ENCODE assay signal across 12 cellular contexts in genomic region chr22:40324468-40325305, GRCh38. TPM values are rescaled to one million over a fixed set of nuclear protein-coding genes. Genes with fewer than 3 reads are reported as not detected.
DNase-seq lines count a peak whose midpoint lies in the region; ATAC-seq and TF ChIP-seq lines count a peak whose summit lies in the region.
"Had no signal": no experiment of that assay in that cellular context is flagged by ENCODE, and none has a peak within 500 bp of the region (broad histone marks: within the 10 kb centered on the region; RNA-seq: fewer than 3 reads in every experiment).

No MANE protein-coding gene starts in this region.

- no peaks in the 10 kb centered on the region for H3F3A ChIP-seq in OCI-LY1 (ENCODE audit: insufficient read depth, low read length)

- no peaks in the 10 kb centered on the region for H3K9me3 ChIP-seq in OCI-LY1 (ENCODE audit: low read length)
- H3K9me3 ChIP-seq: gastroesophageal sphincter, left lung had no signal

- H3K4me3 ChIP-seq in OCI-LY1 (ENCODE audit: low read depth, low read length, poor library complexity, severe bottlenecking) = peak overlapping the region; percentile 9
- H3K4me3 ChIP-seq: gastroesophageal sphincter, left lung had no signal

- H3K9ac ChIP-seq in OCI-LY1 (ENCODE audit: low read length) = peak overlapping the region; percentile 26; the same call in 1 of the 2 replicates

- H3K4me3 Mint-ChIP-seq in activated CD8-positive, alpha-beta memory T cell treated with anti-CD3 and anti-CD28 coated beads, Interleukin-2, amount 10 ng/mL, durations not matched to agents 7 days and 5 days = peak overlapping the region; percentile 72
- H3K4me3 Mint-ChIP-seq in effector memory CD8-positive, alpha-beta T cell = peak overlapping the region; percentile 64 to 68
- no peak overlapping the region for H3K4me3 Mint-ChIP-seq in stimulated activated memory B cell treated with anti-CD40 and anti-IgM and Interleukin-4, amounts not matched to agents 10 μg/mL and 1 μg/mL and 100 μg/mL, for 72 hours

- CTCF ChIA-PET in activated CD8-positive, alpha-beta memory T cell treated with anti-CD3 and anti-CD28 coated beads, Interleukin-2, amount 10 ng/mL, durations not matched to agents 7 days and 5 days (lab: Charles Lee) = interaction anchor here (1.0 to 2.7 kb wide), 5 partner anchors 15 to 34 kb away, joined by 3 to 19 read pairs (median 4); partner anchors contain the start of gene ADSL

- H3K27me3 Mint-ChIP-seq in activated CD8-positive, alpha-beta memory T cell treated with anti-CD3 and anti-CD28 coated beads, Interleukin-2, amount 10 ng/mL, durations not matched to agents 7 days and 5 days = no peaks in the 10 kb centered on the region
- H3K27me3 Mint-ChIP-seq in effector memory CD8-positive, alpha-beta T cell = no peaks in the 10 kb centered on the region
- H3K27me3 Mint-ChIP-seq in stimulated activated memory B cell treated with anti-CD40 and anti-IgM and Interleukin-4, amounts not matched to agents 10 μg/mL and 1 μg/mL and 100 μg/mL, for 72 hours = no peaks in the 10 kb centered on the region

- H3K27me3 ChIP-seq in OCI-LY1 (ENCODE audit: insufficient read depth, low read length) = no peaks in the 10 kb centered on the region
- H3K27me3 ChIP-seq: gastroesophageal sphincter, left lung had no signal

- peak overlapping the region; percentile 77 for H3K27ac ChIP-seq in OCI-LY1 (ENCODE audit: low read depth, low read length, poor library complexity, severe bottlenecking)

- no peaks in the 10 kb centered on the region for H3K79me2 ChIP-seq in OCI-LY1 (ENCODE audit: insufficient read depth, low read length)

- no peaks in the 10 kb centered on the region for H3K9me3 Mint-ChIP-seq in activated CD8-positive, alpha-beta memory T cell treated with anti-CD3 and anti-CD28 coated beads, Interleukin-2, amount 10 ng/mL, durations not matched to agents 7 days and 5 days (ENCODE audit: low read depth)
- H3K9me3 Mint-ChIP-seq in effector memory CD8-positive, alpha-beta T cell = no peaks in the 10 kb centered on the region
- H3K9me3 Mint-ChIP-seq in stimulated activated memory B cell treated with anti-CD40 and anti-IgM and Interleukin-4, amounts not matched to agents 10 μg/mL and 1 μg/mL and 100 μg/mL, for 72 hours = no peaks in the 10 kb centered on the region

- no peak for TF ChIP-seq CTCF in OCI-LY1 (IDR thresholded peaks at IDR 0.05; ENCODE audit: low read length)

- peak; percentile 66 for DNase-seq in activated CD8-positive, alpha-beta memory T cell treated with anti-CD3 and anti-CD28 coated beads, Interleukin-2, amount 10 ng/mL, durations not matched to agents 7 days and 5 days
- peak; percentile 26 to 44 (median 37) for DNase-seq in effector memory CD8-positive, alpha-beta T cell
- DNase-seq in HUDEP-2 (lab: John Stamatoyannopoulos, UW; ENCODE audit: unreplicated experiment in 76 of 76) = no peak
- DNase-seq in NCI-H82 (lab: John Stamatoyannopoulos, UW) = no peak
- DNase-seq in AG08396 (ENCODE audit: low spot score) = no peak
- DNase-seq: left lung, NCI-H2171, RPMI8226 had no signal

- ATAC-seq in activated CD8-positive, alpha-beta memory T cell treated with anti-CD3 and anti-CD28 coated beads, Interleukin-2, amount 10 ng/mL, durations not matched to agents 7 days and 5 days = peak; percentile 80
- peak; percentile 86 for ATAC-seq in effector memory CD8-positive, alpha-beta T cell (replicated peaks)
- ATAC-seq in stimulated activated memory B cell treated with anti-CD40 and anti-IgM and Interleukin-4, amounts not matched to agents 10 μg/mL and 1 μg/mL and 100 μg/mL, for 72 hours = no peak
- ATAC-seq in HG02884 (IDR thresholded peaks at IDR 0.05; ENCODE audit: unreplicated experiment) = no peak
- ATAC-seq: gastroesophageal sphincter, left lung had no signal

- peaks cover 49% of the 10 kb centered on the region; the same call in 1 of the 2 replicates for H3K36me3 ChIP-seq in OCI-LY1 (ENCODE audit: insufficient read depth, low read length)

- H3K4me1 Mint-ChIP-seq in activated CD8-positive, alpha-beta memory T cell treated with anti-CD3 and anti-CD28 coated beads, Interleukin-2, amount 10 ng/mL, durations not matched to agents 7 days and 5 days = peaks cover 66% of the 10 kb centered on the region
- H3K4me1 Mint-ChIP-seq in effector memory CD8-positive, alpha-beta T cell (ENCODE audit: low read depth in 2 of 2) = peaks cover 24 to 36% of the 10 kb centered on the region in 2 donors
- peaks cover 13% of the 10 kb centered on the region for H3K4me1 Mint-ChIP-seq in stimulated activated memory B cell treated with anti-CD40 and anti-IgM and Interleukin-4, amounts not matched to agents 10 μg/mL and 1 μg/mL and 100 μg/mL, for 72 hours

- peak overlapping the region; percentile 96 for H3K27ac Mint-ChIP-seq in activated CD8-positive, alpha-beta memory T cell treated with anti-CD3 and anti-CD28 coated beads, Interleukin-2, amount 10 ng/mL, durations not matched to agents 7 days and 5 days
- H3K27ac Mint-ChIP-seq in effector memory CD8-positive, alpha-beta T cell = peak overlapping the region; percentile 89 to 91
- peak overlapping the region; percentile 2 for H3K27ac Mint-ChIP-seq in stimulated activated memory B cell treated with anti-CD40 and anti-IgM and Interleukin-4, amounts not matched to agents 10 μg/mL and 1 μg/mL and 100 μg/mL, for 72 hours

- H4K20me1 ChIP-seq in OCI-LY1 (ENCODE audit: insufficient read depth, low read length) = no peaks in the 10 kb centered on the region

- no peaks in the 10 kb centered on the region for H3K9me2 ChIP-seq in OCI-LY1 (ENCODE audit: low read depth, low read length)

- H3K4me1 ChIP-seq in OCI-LY1 (ENCODE audit: insufficient read depth, low read length, severe bottlenecking) = peaks cover 38% of the 10 kb centered on the region
- H3K4me1 ChIP-seq: left lung had no signal

- no peak overlapping the region for H2AFZ ChIP-seq in OCI-LY1 (ENCODE audit: low read length)

- H3K36me3 Mint-ChIP-seq in activated CD8-positive, alpha-beta memory T cell treated with anti-CD3 and anti-CD28 coated beads, Interleukin-2, amount 10 ng/mL, durations not matched to agents 7 days and 5 days = peaks cover 47% of the 10 kb centered on the region
- peaks cover 51% of the 10 kb centered on the region for H3K36me3 Mint-ChIP-seq in effector memory CD8-positive, alpha-beta T cell (ENCODE audit: insufficient read depth)
- peaks cover 36% of the 10 kb centered on the region for H3K36me3 Mint-ChIP-seq in stimulated activated memory B cell treated with anti-CD40 and anti-IgM and Interleukin-4, amounts not matched to agents 10 μg/mL and 1 μg/mL and 100 μg/mL, for 72 hours

- H3K4me2 ChIP-seq in OCI-LY1 (ENCODE audit: low read length) = peak overlapping the region; percentile 49

RNA-seq across cellular contexts. Expression of gene ADSL, which starts 21.6 kb away (rescaled TPM):
- 100 to 1,000 TPM in 1 of 2 experiments, 10 to 100 TPM in 1; 98.3 to 109 TPM for total RNA-seq in activated CD8-positive, alpha-beta memory T cell treated with anti-CD3 and anti-CD28 coated beads, Interleukin-2, amount 10 ng/mL, durations not matched to agents 7 days and 5 days

RNA-seq across cellular contexts. Expression of gene SGSM3, which starts 45.7 kb away (rescaled TPM):
- total RNA-seq in activated CD8-positive, alpha-beta memory T cell treated with anti-CD3 and anti-CD28 coated beads, Interleukin-2, amount 10 ng/mL, durations not matched to agents 7 days and 5 days = 10 to 100 TPM; 57.6 to 86.3 TPM

Comparison
In these comparisons a context has a peak if more than half of its experiments do, and no peak if none do; other contexts are left out.
1. ATAC-seq: peak in activated CD8-positive, alpha-beta memory T cell treated with anti-CD3 and anti-CD28 coated beads, Interleukin-2, amount 10 ng/mL, durations not matched to agents 7 days and 5 days (single experiment) and effector memory CD8-positive, alpha-beta T cell (single experiment); none in stimulated activated memory B cell treated with anti-CD40 and anti-IgM and Interleukin-4, amounts not matched to agents 10 μg/mL and 1 μg/mL and 100 μg/mL, for 72 hours (single experiment) and HG02884 (single experiment).
2. DNase-seq: peak in activated CD8-positive, alpha-beta memory T cell treated with anti-CD3 and anti-CD28 coated beads, Interleukin-2, amount 10 ng/mL, durations not matched to agents 7 days and 5 days (single experiment) and effector memory CD8-positive, alpha-beta T cell (3 of 3); none in HUDEP-2 (0 of 76), NCI-H82 (single experiment) and AG08396 (single experiment).
3. H3K27ac Mint-ChIP-seq: peak in every context shown above with its lines; median percentile 96 in activated CD8-positive, alpha-beta memory T cell treated with anti-CD3 and anti-CD28 coated beads, Interleukin-2, amount 10 ng/mL, durations not matched to agents 7 days and 5 days; 90 in effector memory CD8-positive, alpha-beta T cell; 2 in stimulated activated memory B cell treated with anti-CD40 and anti-IgM and Interleukin-4, amounts not matched to agents 10 μg/mL and 1 μg/mL and 100 μg/mL, for 72 hours.